8 cellular contexts compared by ENCODE assay signal in genomic region chr15:68578175-68578959, GRCh38. TPM values are rescaled to one million over a fixed set of nuclear protein-coding genes. Genes with fewer than 3 reads are reported as not detected.
DNase-seq lines count a peak whose midpoint lies in the region; ATAC-seq and TF ChIP-seq lines count a peak whose summit lies in the region.

No MANE protein-coding gene starts in this region.

- H3K79me2 ChIP-seq in Loucy (ENCODE audit: insufficient read depth, low read length), result no peaks in the 10 kb centered on the region

- POLR2A ChIA-PET in activated CD4-positive, alpha-beta T cell treated with anti-CD3 and anti-CD28 coated beads, Interleukin-2, amount 10 ng/mL, durations not matched to agents 7 days and 5 days (lab: Charles Lee), result no interaction called here

- H3K9me3 ChIP-seq in Loucy (ENCODE audit: insufficient read depth, low read depth, low read length), result no peaks in the 10 kb centered on the region
- H3K9me3 ChIP-seq in lung (ENCODE audit: control insufficient read depth in 2 of 2, insufficient read depth in 1 of 2, low read length in 1 of 2), result no peaks in the 10 kb centered on the region

- no peaks in the 10 kb centered on the region for H3K36me3 Mint-ChIP-seq in activated CD4-positive, alpha-beta T cell treated with anti-CD3 and anti-CD28 coated beads, Interleukin-2, amount 10 ng/mL, durations not matched to agents 7 days and 5 days (ENCODE audit: low read depth)
- H3K36me3 Mint-ChIP-seq in endothelial cell (ENCODE audit: low read depth, unreplicated experiment), result peaks cover 3% of the 10 kb centered on the region

- peak overlapping the region; percentile 67 for H3K4me2 ChIP-seq in Loucy (ENCODE audit: low read depth, low read length, poor library complexity, severe bottlenecking)

- TF ChIP-seq CTCF in Loucy (conservative IDR thresholded peaks at IDR 0.05; ENCODE audit: low read length) (peak; percentile 30; the same call in 1 of the 2 replicates), endothelial cell (IDR thresholded peaks at IDR 0.05; ENCODE audit: unreplicated experiment) (peak; percentile 40), lung (IDR thresholded peaks at IDR 0.05; ENCODE audit: control extremely low read depth, extremely low read depth) (peak; percentile 55)

- H3K9me3 Mint-ChIP-seq in activated CD4-positive, alpha-beta T cell treated with anti-CD3 and anti-CD28 coated beads, Interleukin-2, amount 10 ng/mL, durations not matched to agents 7 days and 5 days, result no peaks in the 10 kb centered on the region
- H3K9me3 Mint-ChIP-seq in endothelial cell (ENCODE audit: unreplicated experiment), result no peaks in the 10 kb centered on the region

- peak; percentile 38 for ATAC-seq in lung (ENCODE audit: insufficient read depth, low FRiP score)
- ATAC-seq in stimulated activated naive CD8-positive, alpha-beta T cell treated with anti-CD3 and anti-CD28 coated beads, Interleukin-15, Interleukin-2, amounts not matched to agents 100 U/mL and 50 U/mL, for 24 hours, result peak; percentile 43

- peaks cover 10% of the 10 kb centered on the region for H3K4me1 ChIP-seq in Loucy (ENCODE audit: insufficient read depth, low read length, poor library complexity, severe bottlenecking)
- peaks cover 0 to 6% of the 10 kb centered on the region in 2 donors for H3K4me1 ChIP-seq in lung (ENCODE audit: control insufficient read depth in 2 of 2, insufficient read depth in 2 of 2, low read length in 2 of 2)

- no peak overlapping the region for H3K27ac Mint-ChIP-seq in activated CD4-positive, alpha-beta T cell treated with anti-CD3 and anti-CD28 coated beads, Interleukin-2, amount 10 ng/mL, durations not matched to agents 7 days and 5 days
- H3K27ac Mint-ChIP-seq in endothelial cell (ENCODE audit: unreplicated experiment), result peak overlapping the region; percentile 91

- WGBS in lung, 2 donors, result 1% methylated on average over 54 to 78 of the region's 78 CpGs

- no peaks in the 10 kb centered on the region for H3F3A ChIP-seq in Loucy (ENCODE audit: low read depth)

- H3K27ac ChIP-seq in lung (ENCODE audit: low read depth in 1 of 2, low read length in 1 of 2), result peak overlapping the region; percentile 53 to 56

- H3K4me3 ChIP-seq in Loucy (ENCODE audit: low read length, poor library complexity, severe bottlenecking) (peak overlapping the region; percentile 66), lung (peak overlapping the region; percentile 38)

- peaks cover 63% of the 10 kb centered on the region for H3K27me3 Mint-ChIP-seq in activated CD4-positive, alpha-beta T cell treated with anti-CD3 and anti-CD28 coated beads, Interleukin-2, amount 10 ng/mL, durations not matched to agents 7 days and 5 days
- H3K27me3 Mint-ChIP-seq in endothelial cell (ENCODE audit: unreplicated experiment), result peaks cover 25% of the 10 kb centered on the region

- peaks cover 18% of the 10 kb centered on the region for H3K27me3 ChIP-seq in Loucy (ENCODE audit: insufficient read depth, low read length, poor library complexity, severe bottlenecking)
- H3K27me3 ChIP-seq in lung (ENCODE audit: control insufficient read depth, insufficient read depth), result no peaks in the 10 kb centered on the region

- peak overlapping the region; percentile 67 for H2AFZ ChIP-seq in Loucy (ENCODE audit: low read length)

- H3K4me3 Mint-ChIP-seq in activated CD4-positive, alpha-beta T cell treated with anti-CD3 and anti-CD28 coated beads, Interleukin-2, amount 10 ng/mL, durations not matched to agents 7 days and 5 days, result peak overlapping the region; percentile 61
- H3K4me3 Mint-ChIP-seq in endothelial cell (ENCODE audit: unreplicated experiment), result peak overlapping the region; percentile 93

- peak overlapping the region; percentile 31 for H3K9ac ChIP-seq in Loucy (ENCODE audit: low read depth, low read length, poor library complexity, severe bottlenecking)

- CTCF ChIA-PET in activated CD4-positive, alpha-beta T cell treated with anti-CD3 and anti-CD28 coated beads, Interleukin-2, amount 10 ng/mL, durations not matched to agents 7 days and 5 days (lab: Charles Lee), result no interaction called here

- no peaks in the 10 kb centered on the region for H3K9me2 ChIP-seq in Loucy (replicated peaks; ENCODE audit: low read depth, low read length)

- no peaks in the 10 kb centered on the region for H4K20me1 ChIP-seq in Loucy (ENCODE audit: insufficient read depth, low read length, poor library complexity, severe bottlenecking)

- peak; percentile 21 for DNase-seq in DMS153 treated with DMSO at 0.1 percent for 48 hours (lab: John Stamatoyannopoulos, UW; ENCODE audit: unreplicated experiment)
- DNase-seq in activated CD4-positive, alpha-beta T cell treated with anti-CD3 and anti-CD28 coated beads, Interleukin-2, amount 10 ng/mL, durations not matched to agents 7 days and 5 days, result peak; percentile 13
- peak; percentile 75 for DNase-seq in endothelial cell (ENCODE audit: low spot score)
- DNase-seq in lung (ENCODE audit: low spot score), result peak; percentile 45
- DNase-seq in stimulated activated naive CD8-positive, alpha-beta T cell treated with anti-CD3 and anti-CD28 coated beads, Interleukin-15, Interleukin-2, amounts not matched to agents 100 U/mL and 50 U/mL, for 24 hours, result peak; percentile 58
- DNase-seq in NK-92 (lab: John Stamatoyannopoulos, UW; ENCODE audit: unreplicated experiment), result no peak
- no peak for DNase-seq in effector CD4-positive, alpha-beta T cell

- H3K36me3 ChIP-seq in Loucy (ENCODE audit: insufficient read depth, low read length), result no peaks in the 10 kb centered on the region
- no peaks in the 10 kb centered on the region for H3K36me3 ChIP-seq in lung (ENCODE audit: control insufficient read depth in 2 of 2, insufficient read depth in 2 of 2, low read length in 2 of 2)

- H3K4me1 Mint-ChIP-seq in activated CD4-positive, alpha-beta T cell treated with anti-CD3 and anti-CD28 coated beads, Interleukin-2, amount 10 ng/mL, durations not matched to agents 7 days and 5 days, result peaks cover 11% of the 10 kb centered on the region
- peaks cover 54% of the 10 kb centered on the region for H3K4me1 Mint-ChIP-seq in endothelial cell (ENCODE audit: unreplicated experiment)

RNA-seq across cellular contexts. Expression of gene CORO2B, which starts 0.4 kb away (rescaled TPM):
- total RNA-seq in activated CD4-positive, alpha-beta T cell treated with anti-CD3 and anti-CD28 coated beads, Interleukin-2, amount 10 ng/mL, durations not matched to agents 7 days and 5 days, result not detected
- total RNA-seq in endothelial cell (ENCODE audit: unreplicated experiment) (71.7 TPM), lung (10 to 100 TPM in 1 of 2 donors, 1 to 10 TPM in 1; 5.9 to 12.5 TPM)
- polyA plus RNA-seq in lung, result 1 to 10 TPM; 2.4 to 2.8 TPM

Comparison
In these comparisons a context has a peak if more than half of its experiments do, and no peak if none do; other contexts are left out.
1. DNase-seq: peak in DMS153 treated with DMSO at 0.1 percent for 48 hours (single experiment), activated CD4-positive, alpha-beta T cell treated with anti-CD3 and anti-CD28 coated beads, Interleukin-2, amount 10 ng/mL, durations not matched to agents 7 days and 5 days (single experiment), endothelial cell (single experiment), lung (single experiment) and stimulated activated naive CD8-positive, alpha-beta T cell treated with anti-CD3 and anti-CD28 coated beads, Interleukin-15, Interleukin-2, amounts not matched to agents 100 U/mL and 50 U/mL, for 24 hours (single experiment); none in NK-92 (single experiment) and effector CD4-positive, alpha-beta T cell (single experiment).
2. RNA of gene CORO2B, which starts 0.4 kb away (total RNA-seq): 71.7 TPM in endothelial cell (single experiment) and 5.9 to 12.5 TPM in lung; not detected in activated CD4-positive, alpha-beta T cell treated with anti-CD3 and anti-CD28 coated beads, Interleukin-2, amount 10 ng/mL, durations not matched to agents 7 days and 5 days; every median in the first group is over 4 times any median in the second.
3. Peak in every context shown above with its lines, with median percentiles within 50 percentile points of each other: CTCF ChIP-seq.